16 cellular contexts compared by ENCODE assay signal in genomic region chr4:78311306-78311705, GRCh38.
"Had no signal": no experiment of that assay in that cellular context is flagged by ENCODE, and none has a peak within 500 bp of the region (broad histone marks: within the 10 kb centered on the region; RNA-seq: fewer than 3 reads in every experiment).

No MANE protein-coding gene starts in this region.

- H3K36me3 Mint-ChIP-seq: activated CD4-positive, alpha-beta memory T cell treated with anti-CD3 and anti-CD28 coated beads for 36 hours; activated naive CD8-positive, alpha-beta T cell; memory B cell; stimulated activated memory B cell treated with anti-CD40 and anti-IgM and Interleukin-4, amounts not matched to agents 10 μg/mL and 1 μg/mL and 100 μg/mL, for 72 hours had no signal

- H3K9me3 ChIP-seq: left ventricle myocardium inferior, tibial nerve had no signal

- H3K4me1 Mint-ChIP-seq: central memory CD8-positive, alpha-beta T cell; memory B cell; stimulated activated memory B cell treated with anti-CD40 and anti-IgM and Interleukin-4, amounts not matched to agents 10 μg/mL and 1 μg/mL and 100 μg/mL, for 72 hours had no signal

- H3K27ac Mint-ChIP-seq: activated CD4-positive, alpha-beta memory T cell treated with anti-CD3 and anti-CD28 coated beads for 36 hours; activated naive CD8-positive, alpha-beta T cell; brain; memory B cell; stimulated activated memory B cell treated with anti-CD40 and anti-IgM and Interleukin-4, amounts not matched to agents 10 μg/mL and 1 μg/mL and 100 μg/mL, for 72 hours had no signal

- H3K36me3 ChIP-seq: left ventricle myocardium inferior had no signal

- DNase-seq: activated CD4-positive, alpha-beta memory T cell treated with anti-CD3 and anti-CD28 coated beads for 36 hours; activated gamma-delta T cell; activated T-cell treated with anti-CD3 and anti-CD28 coated beads, Interleukin-2, amount 50 U/mL, for 48 hours; amygdala; foreskin fibroblast; left ventricle myocardium inferior; right cardiac atrium; T1000 had no signal

- H3K4me3 ChIP-seq: left ventricle myocardium inferior, smooth muscle cell, tibial nerve had no signal

- ATAC-seq: esophagus mucosa; right cardiac atrium; stimulated activated memory B cell treated with anti-CD40 and anti-IgM and Interleukin-4, amounts not matched to agents 10 μg/mL and 1 μg/mL and 100 μg/mL, for 72 hours had no signal

- H3K9me3 Mint-ChIP-seq: activated CD4-positive, alpha-beta memory T cell treated with anti-CD3 and anti-CD28 coated beads for 36 hours; central memory CD8-positive, alpha-beta T cell; memory B cell; stimulated activated memory B cell treated with anti-CD40 and anti-IgM and Interleukin-4, amounts not matched to agents 10 μg/mL and 1 μg/mL and 100 μg/mL, for 72 hours had no signal

- H3K27ac ChIP-seq: left ventricle myocardium inferior, tibial nerve had no signal

- H3K4me2 ChIP-seq: smooth muscle cell had no signal

- H3K27me3 ChIP-seq: tibial nerve had no signal

- H3K4me3 Mint-ChIP-seq: activated CD4-positive, alpha-beta memory T cell treated with anti-CD3 and anti-CD28 coated beads for 36 hours; activated naive CD8-positive, alpha-beta T cell; brain; central memory CD8-positive, alpha-beta T cell; memory B cell; stimulated activated memory B cell treated with anti-CD40 and anti-IgM and Interleukin-4, amounts not matched to agents 10 μg/mL and 1 μg/mL and 100 μg/mL, for 72 hours had no signal

- H3K4me1 ChIP-seq: left ventricle myocardium inferior, tibial nerve had no signal

- H3K27me3 Mint-ChIP-seq: brain had no signal
